ENCODE assay signal across 1 cellular context in genomic region chr5:36882250-36882649, GRCh38.
A peak's percentile ranks its signal among the peaks of the same experiment; 100 is the strongest.
TF ChIP-seq lines count a peak whose summit lies in the region.

No MANE protein-coding gene starts in this region.

TF ChIP-seq in GM12878, 131 proteins besides CTCF, POLR2A, EP300 and RAD21 (continued from another document and continues in another):
- TF ChIP-seq E4F1 (IDR thresholded peaks at IDR 0.05; ENCODE audit: borderline replicate concordance, partially characterized antibody): no peak
- no peak for TF ChIP-seq RCOR1 (conservative IDR thresholded peaks at IDR 0.05; ENCODE audit: low read depth, low read length)
- peak; percentile 53; the same call in 1 of the 2 replicates for TF ChIP-seq RAD51 (IDR thresholded peaks at IDR 0.05)
- TF ChIP-seq SREBF1 (IDR thresholded peaks at IDR 0.05; ENCODE audit: low read length): no peak
- no peak for TF ChIP-seq USF2 (IDR thresholded peaks at IDR 0.05; ENCODE audit: borderline replicate concordance, low read depth, low read length)
- TF ChIP-seq ZNF622 (IDR thresholded peaks at IDR 0.05): no peak
- TF ChIP-seq MAX (IDR thresholded peaks at IDR 0.05; ENCODE audit: low read depth, low read length): no peak
- no peak for TF ChIP-seq RELA (IDR thresholded peaks at IDR 0.05; ENCODE audit: borderline replicate concordance, partially characterized antibody)
- TF ChIP-seq HDAC6 (IDR thresholded peaks at IDR 0.05; ENCODE audit: unreplicated experiment): no peak
- TF ChIP-seq SMAD5 (IDR thresholded peaks at IDR 0.05; ENCODE audit: low read depth): no peak
- no peak for TF ChIP-seq HCFC1 (IDR thresholded peaks at IDR 0.05; ENCODE audit: low read length)
- TF ChIP-seq GABPA (IDR thresholded peaks at IDR 0.05; ENCODE audit: low read depth): no peak
- TF ChIP-seq CHD4 (IDR thresholded peaks at IDR 0.05): no peak
- no peak for TF ChIP-seq NRF1 (conservative IDR thresholded peaks at IDR 0.05; ENCODE audit: low read depth, low read length)
- no peak for TF ChIP-seq ZBTB40 (IDR thresholded peaks at IDR 0.05; ENCODE audit: borderline replicate concordance)
- TF ChIP-seq POU2F2 (IDR thresholded peaks at IDR 0.05; ENCODE audit: borderline replicate concordance, low read depth, low read length): no peak
- no peak for TF ChIP-seq CREM (IDR thresholded peaks at IDR 0.05; ENCODE audit: low read depth)
- TF ChIP-seq DPF2 (IDR thresholded peaks at IDR 0.05): peak; percentile 32; the same call in 1 of the 2 replicates
- TF ChIP-seq CUX1 (IDR thresholded peaks at IDR 0.05; ENCODE audit: insufficient replicate concordance, low read depth, low read length): peak; percentile 24
- no peak for TF ChIP-seq KDM1A (IDR thresholded peaks at IDR 0.05; ENCODE audit: borderline replicate concordance)
- TF ChIP-seq ETV6 (conservative IDR thresholded peaks at IDR 0.05 in 1 of 2, IDR thresholded peaks at IDR 0.05 in 1 of 2; ENCODE audit: borderline replicate concordance in 1 of 2, low read depth in 1 of 2): no peak
- no peak for TF ChIP-seq FOXM1 (IDR thresholded peaks at IDR 0.05; ENCODE audit: low read depth, low read length)
- no peak for TF ChIP-seq SRF (IDR thresholded peaks at IDR 0.05; ENCODE audit: low read depth in 2 of 2, low read length in 2 of 2)
- TF ChIP-seq KAT2A (conservative IDR thresholded peaks at IDR 0.05; ENCODE audit: control insufficient read depth, low read depth, low read length): no peak
- TF ChIP-seq CREB1 (IDR thresholded peaks at IDR 0.05; ENCODE audit: low read depth): no peak
- TF ChIP-seq KLF5 (IDR thresholded peaks at IDR 0.05; ENCODE audit: partially characterized antibody): no peak
- TF ChIP-seq ESRRA (IDR thresholded peaks at IDR 0.05; ENCODE audit: low read length): no peak
- TF ChIP-seq WRNIP1 (IDR thresholded peaks at IDR 0.05; ENCODE audit: borderline replicate concordance, low read depth, low read length): no peak
- TF ChIP-seq EZH2 (IDR thresholded peaks at IDR 0.05; ENCODE audit: borderline replicate concordance, control insufficient read depth, low read depth, low read length): no peak
- TF ChIP-seq CHD2 (IDR thresholded peaks at IDR 0.05; ENCODE audit: borderline replicate concordance, low read depth, low read length): no peak
- no peak for TF ChIP-seq YY1 (IDR thresholded peaks at IDR 0.05; ENCODE audit: low read depth, low read length)
- no peak for TF ChIP-seq CHD1 (IDR thresholded peaks at IDR 0.05; ENCODE audit: low read depth, low read length)
- TF ChIP-seq MTA3 (IDR thresholded peaks at IDR 0.05; ENCODE audit: borderline replicate concordance, low read length): no peak
- no peak for TF ChIP-seq USF1 (IDR thresholded peaks at IDR 0.05; ENCODE audit: borderline replicate concordance, extremely low read length, insufficient read depth, low read depth, low read length)
- TF ChIP-seq SIX5 (IDR thresholded peaks at IDR 0.05; ENCODE audit: low read depth, low read length, severe bottlenecking): no peak
- no peak for TF ChIP-seq RFX5 (IDR thresholded peaks at IDR 0.05; ENCODE audit: low read depth, low read length)
- no peak for TF ChIP-seq ZBTB11 (CRISPR knock-in tag; IDR thresholded peaks at IDR 0.05)
- TF ChIP-seq SKIL (IDR thresholded peaks at IDR 0.05; ENCODE audit: low read depth, poor library complexity, severe bottlenecking): peak; percentile 84
- no peak for TF ChIP-seq STAT1 (conservative IDR thresholded peaks at IDR 0.05)
